In the genomic region with DNA sequence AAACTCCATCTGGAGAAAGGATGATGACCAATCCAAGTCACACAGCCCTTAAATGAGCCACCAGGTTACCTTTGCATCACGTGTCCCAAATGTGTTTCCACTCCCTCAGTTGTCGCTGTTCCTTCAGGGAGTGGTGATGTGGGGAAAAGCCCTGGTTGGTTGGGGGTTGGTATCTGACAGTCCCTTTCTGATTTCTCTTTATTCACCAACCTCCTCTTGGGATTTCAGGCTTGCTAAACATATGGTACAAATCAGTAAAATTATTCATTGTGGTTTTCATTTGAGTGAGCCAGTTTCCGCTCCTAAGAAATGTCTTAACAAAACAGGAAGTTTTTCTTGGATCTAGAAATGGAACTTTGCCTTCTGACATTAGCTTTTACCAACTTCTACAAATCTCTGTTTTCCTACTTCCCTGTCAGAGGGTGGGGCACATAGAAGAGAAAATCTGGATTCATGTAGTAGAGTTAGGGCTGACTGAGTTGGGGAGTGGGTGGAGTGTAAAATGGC, we compare ENCODE assay signal across 9 cellular contexts. TPM values are rescaled to one million over a fixed set of nuclear protein-coding genes. Genes with fewer than 3 reads are reported as not detected.
A peak's percentile ranks its signal among the peaks of the same experiment; 100 is the strongest.
DNase-seq lines count a peak whose midpoint lies in the region; ATAC-seq and TF ChIP-seq lines count a peak whose summit lies in the region.
"Had no signal": no experiment of that assay in that cellular context is flagged by ENCODE, and none has a peak within 500 bp of the region (broad histone marks: within the 10 kb centered on the region; RNA-seq: fewer than 3 reads in every experiment).

No MANE protein-coding gene starts in this region.

- peak; percentile 33 to 80 (median 76) for ATAC-seq in heart left ventricle
- ATAC-seq in GM19328 (IDR thresholded peaks at IDR 0.05; ENCODE audit: unreplicated experiment): no peak

- no peak overlapping the region for H3K4me3 ChIP-seq in heart left ventricle

- H3K27ac ChIP-seq in angular gyrus (ENCODE audit: low read depth, low read length) (peak overlapping the region; percentile 45), heart left ventricle (peak overlapping the region; percentile 21 to 94 (median 82))

- peaks cover 2 to 74% (median 53%) of the 10 kb centered on the region in 12 donors for H3K4me1 ChIP-seq in heart left ventricle

- H3K9me3 ChIP-seq in heart left ventricle: no peaks in the 10 kb centered on the region

- no peak for TF ChIP-seq CTCF in heart left ventricle (IDR thresholded peaks at IDR 0.05)

- TF ChIP-seq POLR2A in heart left ventricle (IDR thresholded peaks at IDR 0.05): no peak

- intact Hi-C loops in heart left ventricle (cut with DNase I): loop anchor here in 1 of 10 donors (2.0 to 10.0 kb wide), 2 partner anchors 29 to 49 kb away; no protein-coding TSS in a partner anchor

- WGBS in heart left ventricle, 4 donors: 35 to 62% (median 40%) methylated on average over 3 of the region's 3 CpGs

- DNase-seq in EL (peak; percentile 88), heart left ventricle (peak in 2 of 5 donors; percentile 25 to 39), smooth muscle cell of the brain vasculature (ENCODE audit: low read depth, low spot score) (peak; percentile 67), pons (ENCODE audit: low spot score) (no peak), GM19240 (ENCODE audit: insufficient read length, low spot score) (no peak)
- no peak for DNase-seq in activated CD4-positive, alpha-beta T cell treated with anti-CD3 and anti-CD28 coated beads, Interleukin-2, amount 50 U/mL, for 4 hours
- DNase-seq: NCI-H187 treated with DMSO at 0.1 percent for 48 hours had no signal

- no peaks in the 10 kb centered on the region for H3K27me3 ChIP-seq in heart left ventricle

- H3K36me3 ChIP-seq in heart left ventricle: no peaks in the 10 kb centered on the region

RNA-seq across cellular contexts. Expression of a gene that starts 40.0 kb away (rescaled TPM):
- 10 to 100 TPM; 39.3 to 59.5 (median 46.7) TPM for total RNA-seq in heart left ventricle
- polyA plus RNA-seq in heart left ventricle: 10 to 100 TPM; 17.0 to 20.8 TPM

Comparison
In these comparisons a context has a peak if more than half of its experiments do, and no peak if none do; other contexts are left out.
1. DNase-seq: peak in EL (single experiment) and smooth muscle cell of the brain vasculature (single experiment); none in pons (single experiment), GM19240 (single experiment) and activated CD4-positive, alpha-beta T cell treated with anti-CD3 and anti-CD28 coated beads, Interleukin-2, amount 50 U/mL, for 4 hours (0 of 2).